1 cellular context compared by ENCODE assay signal in genomic region chr9:91360551-91361293, GRCh38.
TF ChIP-seq lines count a peak whose summit lies in the region.

No MANE protein-coding gene starts in this region.

TF ChIP-seq in HCT116, 20 proteins besides CTCF, POLR2A, EP300 and RAD21 (continued from another document):
- no peak for TF ChIP-seq REST (IDR thresholded peaks at IDR 0.05; ENCODE audit: low read depth)
- no peak for TF ChIP-seq SIN3A (IDR thresholded peaks at IDR 0.05; ENCODE audit: low read depth)
